Comparison of ENCODE assay signal across 9 cellular contexts in genomic region chr9:106859957-106860715, GRCh38. TPM values are rescaled to one million over a fixed set of nuclear protein-coding genes. Genes with fewer than 3 reads are reported as not detected.
A peak's percentile ranks its signal among the peaks of the same experiment; 100 is the strongest.
DNase-seq lines count a peak whose midpoint lies in the region; ATAC-seq and TF ChIP-seq lines count a peak whose summit lies in the region.
"Had no signal": no experiment of that assay in that cellular context is flagged by ENCODE, and none has a peak within 500 bp of the region (broad histone marks: within the 10 kb centered on the region; RNA-seq: fewer than 3 reads in every experiment).

No MANE protein-coding gene starts in this region.

- no peaks in the 10 kb centered on the region for H3K27me3 ChIP-seq in brain microvascular endothelial cell (replicated peaks)
- peaks cover 15% of the 10 kb centered on the region for H3K27me3 ChIP-seq in effector memory CD4-positive, alpha-beta T cell (replicated peaks; ENCODE audit: control insufficient read depth, insufficient read depth, low read length, poor library complexity, severe bottlenecking)

- peak; percentile 1 for TF ChIP-seq CTCF in brain microvascular endothelial cell (IDR thresholded peaks at IDR 0.05; ENCODE audit: low read depth, low read length, missing control alignments)
- no peak for TF ChIP-seq CTCF in type B pancreatic cell (conservative IDR thresholded peaks at IDR 0.05)

- peaks cover 4% of the 10 kb centered on the region for H3K4me1 Mint-ChIP-seq in type B pancreatic cell (ENCODE audit: unreplicated experiment)

- no peaks in the 10 kb centered on the region for H3K9me3 Mint-ChIP-seq in type B pancreatic cell

- H3K4me3 Mint-ChIP-seq in type B pancreatic cell: peak overlapping the region; percentile 95
- H3K4me3 Mint-ChIP-seq: CD4-positive, CD25-positive, alpha-beta regulatory T cell had no signal

- H3K27ac ChIP-seq in brain microvascular endothelial cell: peak overlapping the region; percentile 49
- no peak overlapping the region for H3K27ac ChIP-seq in effector memory CD4-positive, alpha-beta T cell (ENCODE audit: insufficient read depth, low read length, poor library complexity, severe bottlenecking)

- H3K9me3 ChIP-seq in effector memory CD4-positive, alpha-beta T cell (ENCODE audit: control insufficient read depth, low read length): no peaks in the 10 kb centered on the region

- H3K36me3 Mint-ChIP-seq in type B pancreatic cell: peaks cover 3% of the 10 kb centered on the region
- H3K36me3 Mint-ChIP-seq: CD4-positive, CD25-positive, alpha-beta regulatory T cell had no signal

- peak overlapping the region; percentile 87 for H3K4me3 ChIP-seq in brain microvascular endothelial cell (ENCODE audit: low read depth, low read length)
- no peak overlapping the region for H3K4me3 ChIP-seq in effector memory CD4-positive, alpha-beta T cell (ENCODE audit: insufficient read depth, low read depth, low read length, poor library complexity, severe bottlenecking)

- H3K4me1 ChIP-seq in effector memory CD4-positive, alpha-beta T cell (ENCODE audit: control insufficient read depth, insufficient read depth, low read length, poor library complexity, severe bottlenecking): no peaks in the 10 kb centered on the region

- in situ Hi-C loops in brain microvascular endothelial cell (cut with HindIII; ENCODE audit: low pct_ligation_motif_present, low sequenced_read_pairs): no loop called here

- peak; percentile 5 for DNase-seq in activated CD4-positive, alpha-beta T cell treated with anti-CD3 and anti-CD28 coated beads for 48 hours
- no peak for DNase-seq in activated CD4-positive, alpha-beta T cell treated with anti-CD3 and anti-CD28 coated beads for 4 hours
- DNase-seq in brain microvascular endothelial cell (no peak), left lobe of liver (ENCODE audit: low spot score) (no peak), type B pancreatic cell (ENCODE audit: extremely low spot score, unreplicated experiment) (peak; percentile 74), Ammon's horn (ENCODE audit: low spot score) (no peak)
- no peak for DNase-seq in effector memory CD4-positive, alpha-beta T cell
- DNase-seq: CD4-positive, CD25-positive, alpha-beta regulatory T cell had no signal

- no peaks in the 10 kb centered on the region for H3K36me3 ChIP-seq in brain microvascular endothelial cell (replicated peaks)
- peaks cover 4% of the 10 kb centered on the region for H3K36me3 ChIP-seq in effector memory CD4-positive, alpha-beta T cell (ENCODE audit: control insufficient read depth, insufficient read depth, low read length)

- H3K27me3 Mint-ChIP-seq in type B pancreatic cell: peaks cover 20% of the 10 kb centered on the region

- peak overlapping the region; percentile 91 for H3K27ac Mint-ChIP-seq in type B pancreatic cell
- H3K27ac Mint-ChIP-seq: CD4-positive, CD25-positive, alpha-beta regulatory T cell had no signal

- ATAC-seq in left lobe of liver (peak; percentile 26), GM18873 (IDR thresholded peaks at IDR 0.05; ENCODE audit: low FRiP score, unreplicated experiment) (no peak)

RNA-seq across cellular contexts. Expression of gene ZNF462, which starts 2.8 kb away (rescaled TPM):
- 2.2 TPM for total RNA-seq in left lobe of liver
- 124 and 129 TPM in 2 replicates for total RNA-seq in type B pancreatic cell (ENCODE audit: low replicate concordance)

Comparison
In these comparisons a context has a peak if more than half of its experiments do, and no peak if none do; other contexts are left out.
1. DNase-seq: peak in activated CD4-positive, alpha-beta T cell treated with anti-CD3 and anti-CD28 coated beads for 48 hours (single experiment) and type B pancreatic cell (single experiment); none in activated CD4-positive, alpha-beta T cell treated with anti-CD3 and anti-CD28 coated beads for 4 hours (0 of 2), brain microvascular endothelial cell (single experiment), left lobe of liver (single experiment), effector memory CD4-positive, alpha-beta T cell (0 of 3) and Ammon's horn (single experiment).
2. RNA of gene ZNF462, which starts 2.8 kb away (total RNA-seq): 124 to 129 TPM in type B pancreatic cell; 2.2 TPM in left lobe of liver (single experiment); every median in the first group is over 10 times any median in the second.